Comparison of ENCODE assay signal across 1 cellular context in genomic region chr14:100149789-100150611, GRCh38.
TF ChIP-seq lines count a peak whose summit lies in the region.

No MANE protein-coding gene starts in this region.

TF ChIP-seq in HepG2, 621 proteins besides CTCF, POLR2A, EP300 and RAD21:
- TF ChIP-seq FOSL1 (CRISPR knock-in tag; IDR thresholded peaks at IDR 0.05; ENCODE audit: borderline replicate concordance) (no peak), PHF5A (CRISPR knock-in tag; IDR thresholded peaks at IDR 0.05; ENCODE audit: low read depth, unreplicated experiment) (no peak), HINFP (CRISPR knock-in tag; IDR thresholded peaks at IDR 0.05; ENCODE audit: low read depth) (no peak), JARID2 (CRISPR knock-in tag; IDR thresholded peaks at IDR 0.05; ENCODE audit: insufficient replicate concordance) (no peak), ZNF546 (CRISPR knock-in tag; conservative IDR thresholded peaks at IDR 0.05) (no peak)
